Comparison of ENCODE assay signal across 1 cellular context in genomic region chr16:30355144-30355953, GRCh38.
TF ChIP-seq lines count a peak whose summit lies in the region.

Gene CD2BP2, minus strand, starts transcription at chr16:30355308. Its CDS starts 627 bp downstream, at chr16:30354681.

TF ChIP-seq in HepG2, 621 proteins besides CTCF, POLR2A, EP300 and RAD21 (continued from another document and continues in another):
- TF ChIP-seq GLMP (CRISPR knock-in tag; IDR thresholded peaks at IDR 0.05; ENCODE audit: borderline replicate concordance) (no peak), HOXA3 (CRISPR knock-in tag; IDR thresholded peaks at IDR 0.05) (peak; percentile 96), ARID2 (CRISPR knock-in tag; IDR thresholded peaks at IDR 0.05; ENCODE audit: borderline replicate concordance) (no peak; the same call in 1 of the 2 replicates), ZFP37 (CRISPR knock-in tag; IDR thresholded peaks at IDR 0.05; ENCODE audit: borderline replicate concordance) (peak; percentile 95), ZNF709 (CRISPR knock-in tag; IDR thresholded peaks at IDR 0.05) (peak; percentile 51), ZNF337 (CRISPR knock-in tag; IDR thresholded peaks at IDR 0.05; ENCODE audit: borderline replicate concordance, low read depth) (no peak; the same call in 1 of the 2 replicates), ARNT2 (CRISPR knock-in tag; IDR thresholded peaks at IDR 0.05; ENCODE audit: low read depth) (peak; percentile 73; the same call in 1 of the 2 replicates), ZNF407 (CRISPR knock-in tag; IDR thresholded peaks at IDR 0.05; ENCODE audit: not compliant biosample characterization) (peak; percentile 29), GATA4 (IDR thresholded peaks at IDR 0.05; ENCODE audit: borderline replicate concordance, low read depth) (peak; percentile 50; the same call in 1 of the 2 replicates), SNAI1 (CRISPR knock-in tag; IDR thresholded peaks at IDR 0.05; ENCODE audit: borderline replicate concordance) (no peak; the same call in 1 of the 2 replicates), FOSL2 (CRISPR knock-in tag; IDR thresholded peaks at IDR 0.05) (peak; percentile 75), ZFP62 (CRISPR knock-in tag; IDR thresholded peaks at IDR 0.05) (no peak), ZNF224 (CRISPR knock-in tag; IDR thresholded peaks at IDR 0.05) (no peak), TBP (CRISPR knock-in tag; IDR thresholded peaks at IDR 0.05) (no peak), SIX4 (CRISPR knock-in tag; IDR thresholded peaks at IDR 0.05) (peak; percentile 30; the same call in 1 of the 2 replicates), MAFG (CRISPR knock-in tag; IDR thresholded peaks at IDR 0.05) (no peak), ARID3A (IDR thresholded peaks at IDR 0.05; ENCODE audit: low read depth, low read length) (no peak), KMT2A (CRISPR knock-in tag; IDR thresholded peaks at IDR 0.05) (no peak; the same call in 1 of the 2 replicates), ZNF17 (CRISPR knock-in tag; IDR thresholded peaks at IDR 0.05) (no peak), ZBTB46 (CRISPR knock-in tag; IDR thresholded peaks at IDR 0.05; ENCODE audit: borderline replicate concordance) (peak; percentile 81; the same call in 1 of the 2 replicates), SALL2 (CRISPR knock-in tag; IDR thresholded peaks at IDR 0.05) (peak; percentile 67), GMEB1 (CRISPR knock-in tag; IDR thresholded peaks at IDR 0.05; ENCODE audit: borderline replicate concordance) (peak; percentile 90), CEBPZ (IDR thresholded peaks at IDR 0.05; ENCODE audit: low read length) (no peak), ZBTB21 (CRISPR knock-in tag; IDR thresholded peaks at IDR 0.05) (peak; percentile 90), ZNF432 (CRISPR knock-in tag; IDR thresholded peaks at IDR 0.05; ENCODE audit: borderline replicate concordance) (no peak), BCL6 (CRISPR knock-in tag; IDR thresholded peaks at IDR 0.05) (0 out of 2 replicates have a peak, but pooled peaks have one; percentile 29), ZNF83 (CRISPR knock-in tag; IDR thresholded peaks at IDR 0.05; ENCODE audit: borderline replicate concordance) (no peak), ATF7-NPFF (CRISPR knock-in tag; IDR thresholded peaks at IDR 0.05; ENCODE audit: low read depth) (peak; percentile 78), ZNF782 (CRISPR knock-in tag; IDR thresholded peaks at IDR 0.05; ENCODE audit: borderline replicate concordance) (peak; percentile 35; the same call in 1 of the 2 replicates), MYPOP (CRISPR knock-in tag; IDR thresholded peaks at IDR 0.05) (peak; percentile 62; the same call in 1 of the 2 replicates), ZBTB37 (CRISPR knock-in tag; IDR thresholded peaks at IDR 0.05) (no peak), KLF16 (CRISPR knock-in tag; IDR thresholded peaks at IDR 0.05) (no peak; a peak in 2 of 4 replicates), ATF1 (CRISPR knock-in tag; IDR thresholded peaks at IDR 0.05) (peak; percentile 95), ATF6 (CRISPR knock-in tag; conservative IDR thresholded peaks at IDR 0.05) (no peak), ZNF75D (CRISPR knock-in tag; IDR thresholded peaks at IDR 0.05; ENCODE audit: borderline replicate concordance) (no peak)
